Comparison of ENCODE assay signal across 12 cellular contexts in the genomic region with DNA sequence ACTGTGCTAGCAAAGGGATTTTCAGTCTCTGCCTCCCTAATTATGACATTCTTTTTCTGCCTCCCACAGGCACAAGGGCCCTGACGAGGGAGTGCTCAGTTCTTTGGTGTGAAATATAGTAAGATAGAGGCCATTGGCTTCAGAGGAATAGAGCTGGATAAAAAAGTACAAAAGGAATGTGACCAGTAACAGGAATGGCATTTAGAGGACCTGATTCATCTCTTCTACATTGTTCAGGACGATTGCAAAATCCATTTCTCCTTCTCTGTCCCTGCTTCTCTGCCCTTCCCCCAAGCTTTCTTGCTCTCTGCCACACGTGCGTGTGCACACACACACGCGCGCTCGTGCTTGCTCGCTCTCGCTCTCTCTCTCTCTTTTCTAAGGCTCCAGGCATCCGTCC.
DNase-seq lines count a peak whose midpoint lies in the region; ATAC-seq and TF ChIP-seq lines count a peak whose summit lies in the region.
"Had no signal": no experiment of that assay in that cellular context is flagged by ENCODE, and none has a peak within 500 bp of the region (broad histone marks: within the 10 kb centered on the region; RNA-seq: fewer than 3 reads in every experiment).

No MANE protein-coding gene starts in this region.

- CTCF ChIA-PET in AG04449 (lab: Yijun Ruan, JAX) (interaction anchor here (0.9 to 3.7 kb wide), 3 partner anchors 13 to 36 kb away, joined by 3 to 16 read pairs (median 4); no protein-coding TSS in a partner anchor), T-cell (lab: Charles Lee) (no interaction called here)

- POLR2A ChIA-PET in AG04449 (lab: Yijun Ruan, JAX) (interaction anchor here (0.5 to 1.0 kb wide), 3 partner anchors 11 to 52 kb away, joined by 3 read pairs; no protein-coding TSS in a partner anchor), T-cell (lab: Charles Lee) (no interaction called here)

- no peaks in the 10 kb centered on the region for H3K9me3 ChIP-seq in body of pancreas

- H3K4me3 Mint-ChIP-seq in T-cell = no peak overlapping the region
- H3K4me3 Mint-ChIP-seq: activated CD4-positive, alpha-beta T cell treated with anti-CD3 and anti-CD28 coated beads, Interleukin-2, amount 10 ng/mL, durations not matched to agents 24 days and 14 days; activated naive CD8-positive, alpha-beta T cell; stimulated activated naive B cell treated with anti-CD40 and anti-IgM and Interleukin-4, amounts not matched to agents 10 μg/mL and 1 μg/mL and 100 μg/mL, for 72 hours had no signal

- peaks cover 4 to 17% (median 11%) of the 10 kb centered on the region in 3 donors for H3K9me3 Mint-ChIP-seq in T-cell

- no peaks in the 10 kb centered on the region for H3K4me1 ChIP-seq in body of pancreas

- DNase-seq in AG04449 (ENCODE audit: low read depth, low spot score) (peak; percentile 87), body of pancreas (no peak), kidney tubule cell (ENCODE audit: low spot score) (peak; percentile 92), T-cell (no peak), amygdala (lab: John Stamatoyannopoulos, UW) (no peak)
- DNase-seq: activated CD4-positive, alpha-beta T cell treated with anti-CD3 and anti-CD28 coated beads, Interleukin-2, amount 10 ng/mL, durations not matched to agents 24 days and 14 days; NCI-H1417 treated with DMSO at 0.1 percent for 48 hours; stimulated activated naive B cell treated with anti-CD40 and anti-IgM and Interleukin-4, amounts not matched to agents 10 μg/mL and 1 μg/mL and 100 μg/mL, for 72 hours had no signal

- H3K36me3 Mint-ChIP-seq in T-cell = peaks cover 24% of the 10 kb centered on the region

- H3K27me3 ChIP-seq in body of pancreas = no peaks in the 10 kb centered on the region

- no peak for TF ChIP-seq EP300 in Ishikawa (IDR thresholded peaks at IDR 0.05; ENCODE audit: borderline replicate concordance)

- TF ChIP-seq POLR2A in body of pancreas (IDR thresholded peaks at IDR 0.05) = no peak

- no peaks in the 10 kb centered on the region for H3K27me3 Mint-ChIP-seq in T-cell
- H3K27me3 Mint-ChIP-seq: activated CD4-positive, alpha-beta T cell treated with anti-CD3 and anti-CD28 coated beads, Interleukin-2, amount 10 ng/mL, durations not matched to agents 24 days and 14 days; activated naive CD8-positive, alpha-beta T cell; stimulated activated naive B cell treated with anti-CD40 and anti-IgM and Interleukin-4, amounts not matched to agents 10 μg/mL and 1 μg/mL and 100 μg/mL, for 72 hours had no signal

- no peak for TF ChIP-seq CTCF in AG04449 (IDR thresholded peaks at IDR 0.05; ENCODE audit: insufficient read depth, low read length, missing control alignments)
- no peak for TF ChIP-seq CTCF in body of pancreas (IDR thresholded peaks at IDR 0.05)

- H3K36me3 ChIP-seq in body of pancreas (replicated peaks in 1 of 2; ENCODE audit: insufficient read depth in 1 of 2, low read depth in 2 of 2) = no peaks in the 10 kb centered on the region

- ATAC-seq in body of pancreas (peak; percentile 30), T-cell (replicated peaks in 1 of 4) (no peak), HG03442 (IDR thresholded peaks at IDR 0.05; ENCODE audit: unreplicated experiment) (no peak), HG03520 (IDR thresholded peaks at IDR 0.05; ENCODE audit: unreplicated experiment) (no peak)
- ATAC-seq: stimulated activated naive B cell treated with anti-CD40 and anti-IgM and Interleukin-4, amounts not matched to agents 10 μg/mL and 1 μg/mL and 100 μg/mL, for 72 hours had no signal

- no peak for TF ChIP-seq RAD21 in Ishikawa (IDR thresholded peaks at IDR 0.05; ENCODE audit: low read depth)

- no peak overlapping the region for H3K27ac Mint-ChIP-seq in T-cell
- H3K27ac Mint-ChIP-seq: activated CD4-positive, alpha-beta T cell treated with anti-CD3 and anti-CD28 coated beads, Interleukin-2, amount 10 ng/mL, durations not matched to agents 24 days and 14 days; activated naive CD8-positive, alpha-beta T cell; stimulated activated naive B cell treated with anti-CD40 and anti-IgM and Interleukin-4, amounts not matched to agents 10 μg/mL and 1 μg/mL and 100 μg/mL, for 72 hours had no signal

- no peaks in the 10 kb centered on the region for H3K4me1 Mint-ChIP-seq in T-cell
- H3K4me1 Mint-ChIP-seq: activated CD4-positive, alpha-beta T cell treated with anti-CD3 and anti-CD28 coated beads, Interleukin-2, amount 10 ng/mL, durations not matched to agents 24 days and 14 days; stimulated activated naive B cell treated with anti-CD40 and anti-IgM and Interleukin-4, amounts not matched to agents 10 μg/mL and 1 μg/mL and 100 μg/mL, for 72 hours had no signal

- intact Hi-C loops in body of pancreas (cut with DNase I) = no loop called here

- no peak overlapping the region for H3K27ac ChIP-seq in body of pancreas

- 88 to 89% methylated on average over 11 of the region's 11 CpGs for WGBS in body of pancreas, 2 donors

- H3K4me3 ChIP-seq in AG04449 (ENCODE audit: low read depth, low read length) (no peak overlapping the region), body of pancreas (no peak overlapping the region)

TF ChIP-seq in Ishikawa, 13 proteins besides CTCF, POLR2A, EP300 and RAD21:
- TF ChIP-seq TEAD4 (IDR thresholded peaks at IDR 0.05) = peak; percentile 74; the same call in 1 of the 2 replicates
- TF ChIP-seq EGR1 (IDR thresholded peaks at IDR 0.05) = no peak
- peak; percentile 93 for TF ChIP-seq CEBPB (IDR thresholded peaks at IDR 0.05)
- TF ChIP-seq YY1 (IDR thresholded peaks at IDR 0.05; ENCODE audit: low read depth) = no peak

Comparison
In these comparisons a context has a peak if more than half of its experiments do, and no peak if none do; other contexts are left out.
1. DNase-seq: peak in AG04449 (single experiment) and kidney tubule cell (single experiment); none in body of pancreas (0 of 4), T-cell (0 of 34) and amygdala (0 of 56).